Comparison of ENCODE assay signal across 12 cellular contexts in the genomic region with DNA sequence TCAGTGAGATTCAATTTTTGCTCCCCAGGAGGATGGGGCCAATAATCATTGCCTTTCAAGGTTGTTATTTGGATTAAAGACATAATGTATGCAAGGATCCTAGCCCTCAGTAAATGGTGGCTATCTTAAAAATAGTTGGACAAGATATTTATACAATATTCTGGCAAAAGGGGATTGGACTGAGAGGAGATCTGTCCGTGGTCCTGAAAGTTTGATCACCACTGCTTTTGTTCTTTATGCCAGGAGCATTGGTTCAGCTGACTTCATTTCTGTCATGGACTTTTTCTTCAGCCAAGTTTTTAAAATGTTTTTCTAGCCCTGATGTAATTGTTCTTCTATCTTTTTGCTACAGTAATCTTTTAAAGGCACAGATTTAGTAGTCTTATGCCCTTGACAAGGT.
A peak's percentile ranks its signal among the peaks of the same experiment; 100 is the strongest.
DNase-seq lines count a peak whose midpoint lies in the region; TF ChIP-seq lines count a peak whose summit lies in the region.
"Had no signal": no experiment of that assay in that cellular context is flagged by ENCODE, and none has a peak within 500 bp of the region (broad histone marks: within the 10 kb centered on the region; RNA-seq: fewer than 3 reads in every experiment).

No MANE protein-coding gene starts in this region.

- H3K4me3 Mint-ChIP-seq in nephron progenitor cell (no peak overlapping the region), chondrocyte (ENCODE audit: unreplicated experiment) (no peak overlapping the region)

- DNase-seq in SIG-M5 treated with dmso at 0.1 percent for 504 hours (lab: John Stamatoyannopoulos, UW; ENCODE audit: unreplicated experiment): peak; percentile 8
- no peak for DNase-seq in SIG-M5 (lab: John Stamatoyannopoulos, UW)
- DNase-seq in MV-4-11 (lab: John Stamatoyannopoulos, UW): peak; percentile 6
- peak; percentile 25 to 53 for DNase-seq in dermis microvascular lymphatic vessel endothelial cell (ENCODE audit: low read depth in 2 of 2)
- peak; percentile 66 for DNase-seq in nephron progenitor cell
- DNase-seq in chondrocyte (ENCODE audit: low spot score): no peak
- DNase-seq in T1000 (lab: John Stamatoyannopoulos, UW): no peak
- no peak for DNase-seq in NCI-H1048 (lab: John Stamatoyannopoulos, UW)
- DNase-seq: activated naive CD4-positive, alpha-beta T cell; heart left ventricle; NCI-H1105 treated with DMSO at 0.1 percent for 48 hours; nucleus accumbens had no signal

- H3K4me1 Mint-ChIP-seq in nephron progenitor cell: no peaks in the 10 kb centered on the region
- H3K4me1 Mint-ChIP-seq in chondrocyte (ENCODE audit: low read depth): no peaks in the 10 kb centered on the region

- H3K36me3 Mint-ChIP-seq in nephron progenitor cell (ENCODE audit: low read depth): no peaks in the 10 kb centered on the region
- H3K36me3 Mint-ChIP-seq in chondrocyte (ENCODE audit: low read depth): no peaks in the 10 kb centered on the region

- no peak overlapping the region for H3K27ac Mint-ChIP-seq in nephron progenitor cell
- no peak overlapping the region for H3K27ac Mint-ChIP-seq in chondrocyte (ENCODE audit: unreplicated experiment)

- TF ChIP-seq CTCF in nephron progenitor cell (IDR thresholded peaks at IDR 0.05) (no peak), chondrocyte (IDR thresholded peaks at IDR 0.05) (no peak)

- H3K9me3 Mint-ChIP-seq in nephron progenitor cell: no peaks in the 10 kb centered on the region
- H3K9me3 Mint-ChIP-seq in chondrocyte (ENCODE audit: low read depth): no peaks in the 10 kb centered on the region

- H3K27me3 Mint-ChIP-seq in nephron progenitor cell (ENCODE audit: low read depth, poor library complexity): peaks cover 10% of the 10 kb centered on the region
- H3K27me3 Mint-ChIP-seq in chondrocyte (ENCODE audit: low read depth): peaks cover 7% of the 10 kb centered on the region

Comparison
In these comparisons a context has a peak if more than half of its experiments do, and no peak if none do; other contexts are left out.
1. DNase-seq: peak in SIG-M5 treated with dmso at 0.1 percent for 504 hours (single experiment), MV-4-11 (single experiment), dermis microvascular lymphatic vessel endothelial cell (2 of 2) and nephron progenitor cell (single experiment); none in SIG-M5 (single experiment), chondrocyte (single experiment), T1000 (single experiment) and NCI-H1048 (single experiment).